8 cellular contexts compared by ENCODE assay signal in genomic region chr3:160398820-160399346, GRCh38. TPM values are rescaled to one million over a fixed set of nuclear protein-coding genes. Genes with fewer than 3 reads are reported as not detected.
DNase-seq lines count a peak whose midpoint lies in the region; ATAC-seq and TF ChIP-seq lines count a peak whose summit lies in the region.

IFT80 (minus strand) TSS chr3:160399225; CDS start chr3:160384600, 14,625 bp downstream.

- H3K4me1 Mint-ChIP-seq in activated naive CD8-positive, alpha-beta T cell treated with anti-CD3 and anti-CD28 coated beads, Interleukin-2, amount 10 ng/mL, durations not matched to agents 7 days and 5 days: peaks cover 36% of the 10 kb centered on the region
- peaks cover 16% of the 10 kb centered on the region for H3K4me1 Mint-ChIP-seq in glutamatergic neuron (ENCODE audit: low read depth, unreplicated experiment)

- peaks cover 78% of the 10 kb centered on the region for H3K79me2 ChIP-seq in SU-DHL-6 (ENCODE audit: insufficient read depth, low read length)
- peaks cover 82% of the 10 kb centered on the region for H3K79me2 ChIP-seq in osteoblast (ENCODE audit: insufficient read depth, low read length)

- peaks cover 36% of the 10 kb centered on the region for H3K36me3 Mint-ChIP-seq in activated naive CD8-positive, alpha-beta T cell treated with anti-CD3 and anti-CD28 coated beads, Interleukin-2, amount 10 ng/mL, durations not matched to agents 7 days and 5 days
- H3K36me3 Mint-ChIP-seq in glutamatergic neuron (ENCODE audit: unreplicated experiment): no peaks in the 10 kb centered on the region

- POLR2A ChIA-PET in activated naive CD8-positive, alpha-beta T cell treated with anti-CD3 and anti-CD28 coated beads, Interleukin-2, amount 10 ng/mL, durations not matched to agents 7 days and 5 days (lab: Charles Lee): interaction anchor here (1.5 to 2.2 kb wide), 3 partner anchors 34 to 411 kb away, joined by 3 to 86 read pairs (median 3); partner anchors contain the start of gene TRIM59

- peak within 1 kb of the TSS; percentile 93 for H3K27ac Mint-ChIP-seq in activated naive CD8-positive, alpha-beta T cell treated with anti-CD3 and anti-CD28 coated beads, Interleukin-2, amount 10 ng/mL, durations not matched to agents 7 days and 5 days
- peak within 1 kb of the TSS; percentile 86 for H3K27ac Mint-ChIP-seq in glutamatergic neuron (ENCODE audit: unreplicated experiment)

- peak within 1 kb of the TSS; percentile 57 for H2AFZ ChIP-seq in SU-DHL-6 (ENCODE audit: low read depth, low read length, severe bottlenecking)
- peak within 1 kb of the TSS; percentile 99 for H2AFZ ChIP-seq in osteoblast (ENCODE audit: low read length)

- H4K20me1 ChIP-seq in SU-DHL-6 (ENCODE audit: low read depth, low read length): peaks cover 30% of the 10 kb centered on the region
- no peaks in the 10 kb centered on the region for H4K20me1 ChIP-seq in osteoblast (ENCODE audit: insufficient read depth, low read length)

- H3K36me3 ChIP-seq in GM06990 (ENCODE audit: control insufficient read depth, insufficient read depth, low read length) (no peaks in the 10 kb centered on the region), SU-DHL-6 (ENCODE audit: low read length) (peaks cover 36% of the 10 kb centered on the region), osteoblast (ENCODE audit: insufficient read depth, low read length) (no peaks in the 10 kb centered on the region), thoracic aorta (no peaks in the 10 kb centered on the region)

- TF ChIP-seq CTCF in GM06990 (IDR thresholded peaks at IDR 0.05; ENCODE audit: insufficient read depth, low read length, poor library complexity, severe bottlenecking): no peak
- no peak for TF ChIP-seq CTCF in SU-DHL-6 (IDR thresholded peaks at IDR 0.05; ENCODE audit: insufficient read depth, low read length, poor library complexity, severe bottlenecking)
- no peak for TF ChIP-seq CTCF in glutamatergic neuron (IDR thresholded peaks at IDR 0.05; ENCODE audit: partially characterized antibody, unreplicated experiment)
- no peak for TF ChIP-seq CTCF in osteoblast (IDR thresholded peaks at IDR 0.05; ENCODE audit: extremely low read depth, low read depth, low read length)
- no peak for TF ChIP-seq CTCF in thoracic aorta (IDR thresholded peaks at IDR 0.05)

- H3K9me3 Mint-ChIP-seq in activated naive CD8-positive, alpha-beta T cell treated with anti-CD3 and anti-CD28 coated beads, Interleukin-2, amount 10 ng/mL, durations not matched to agents 7 days and 5 days: no peaks in the 10 kb centered on the region
- peaks cover 14% of the 10 kb centered on the region for H3K9me3 Mint-ChIP-seq in glutamatergic neuron (ENCODE audit: unreplicated experiment)

- H3K9me3 ChIP-seq in SU-DHL-6 (ENCODE audit: insufficient read depth, low read length): no peaks in the 10 kb centered on the region
- H3K9me3 ChIP-seq in osteoblast (ENCODE audit: low read depth, low read length): no peaks in the 10 kb centered on the region
- no peaks in the 10 kb centered on the region for H3K9me3 ChIP-seq in thoracic aorta

- H3K4me1 ChIP-seq in osteoblast (ENCODE audit: insufficient read depth, low read length) (peaks cover 21% of the 10 kb centered on the region), thoracic aorta (ENCODE audit: control insufficient read depth in 1 of 2, low read depth in 2 of 2) (peaks cover 0 to 18% of the 10 kb centered on the region in 2 donors)

- DNase-seq in GM06990 (ENCODE audit: extremely low read depth, insufficient read length): peak; percentile 94
- DNase-seq in NCI-H128 (lab: John Stamatoyannopoulos, UW; ENCODE audit: unreplicated experiment): peak; percentile 95
- DNase-seq in activated naive CD8-positive, alpha-beta T cell treated with anti-CD3 and anti-CD28 coated beads, Interleukin-2, amount 10 ng/mL, durations not matched to agents 7 days and 5 days: peak; percentile 93
- DNase-seq in glutamatergic neuron: peak; percentile 95
- DNase-seq in osteoblast (ENCODE audit: insufficient read length, low spot score, missing footprints): peak; percentile 97
- peak; percentile 84 for DNase-seq in thoracic aorta (ENCODE audit: low spot score)

- peak within 1 kb of the TSS; percentile 98 for H3K9ac ChIP-seq in SU-DHL-6 (ENCODE audit: low read length)

- no peaks in the 10 kb centered on the region for H3K9me2 ChIP-seq in SU-DHL-6 (replicated peaks; ENCODE audit: insufficient read depth, low read length)

- H3K4me3 ChIP-seq in GM06990 (replicated peaks; ENCODE audit: low read depth, low read length) (peak within 1 kb of the TSS; percentile 95), SU-DHL-6 (ENCODE audit: insufficient read depth, low read length, poor library complexity, severe bottlenecking) (peak within 1 kb of the TSS; percentile 94), osteoblast (ENCODE audit: insufficient read depth, low read length) (peak within 1 kb of the TSS; percentile 93), thoracic aorta (peak within 1 kb of the TSS; percentile 86)

- H3K4me3 Mint-ChIP-seq in activated naive CD8-positive, alpha-beta T cell treated with anti-CD3 and anti-CD28 coated beads, Interleukin-2, amount 10 ng/mL, durations not matched to agents 7 days and 5 days: peak within 1 kb of the TSS; percentile 92
- peak within 1 kb of the TSS; percentile 98 for H3K4me3 Mint-ChIP-seq in glutamatergic neuron (ENCODE audit: unreplicated experiment)

- peaks cover 12% of the 10 kb centered on the region; the same call in 1 of the 2 replicates for H3F3A ChIP-seq in SU-DHL-6 (ENCODE audit: insufficient read depth)

- H3K4me2 ChIP-seq in SU-DHL-6 (ENCODE audit: low read depth, low read length, poor library complexity, severe bottlenecking) (peak within 1 kb of the TSS; percentile 96), osteoblast (ENCODE audit: insufficient read depth, low read length) (peak within 1 kb of the TSS; percentile 95)

- H3K27me3 ChIP-seq in GM06990 (replicated peaks; ENCODE audit: control insufficient read depth, insufficient read depth, low read length) (no peaks in the 10 kb centered on the region), SU-DHL-6 (ENCODE audit: low read length) (no peaks in the 10 kb centered on the region), osteoblast (ENCODE audit: insufficient read depth, low read length) (no peaks in the 10 kb centered on the region), thoracic aorta (replicated peaks; ENCODE audit: insufficient read depth) (no peaks in the 10 kb centered on the region)

- no peaks in the 10 kb centered on the region for H3K27me3 Mint-ChIP-seq in activated naive CD8-positive, alpha-beta T cell treated with anti-CD3 and anti-CD28 coated beads, Interleukin-2, amount 10 ng/mL, durations not matched to agents 7 days and 5 days
- H3K27me3 Mint-ChIP-seq in glutamatergic neuron (ENCODE audit: unreplicated experiment): peaks cover 5% of the 10 kb centered on the region

- ATAC-seq in HG02678 (IDR thresholded peaks at IDR 0.05; ENCODE audit: unreplicated experiment): peak; percentile 92
- peak; percentile 89 for ATAC-seq in activated naive CD8-positive, alpha-beta T cell treated with anti-CD3 and anti-CD28 coated beads, Interleukin-2, amount 10 ng/mL, durations not matched to agents 7 days and 5 days (ENCODE audit: low read depth)
- peak; percentile 96 for ATAC-seq in thoracic aorta (ENCODE audit: insufficient number of reproducible peaks, low FRiP score, low read depth)

- H3K27ac ChIP-seq in SU-DHL-6 (ENCODE audit: low read depth, low read length) (peak within 1 kb of the TSS; percentile 89), osteoblast (ENCODE audit: low read depth, low read length) (peak within 1 kb of the TSS; percentile 94), thoracic aorta (peak within 1 kb of the TSS; percentile 85 to 93)

RNA-seq across cellular contexts. Expression of gene IFT80, which starts in this region (rescaled TPM):
- 10 to 100 TPM; 27.9 to 29.2 TPM for total RNA-seq in activated naive CD8-positive, alpha-beta T cell treated with anti-CD3 and anti-CD28 coated beads, Interleukin-2, amount 10 ng/mL, durations not matched to agents 7 days and 5 days
- total RNA-seq in glutamatergic neuron (ENCODE audit: unreplicated experiment) (32.7 TPM), osteoblast (63.0 and 63.6 TPM in 2 replicates), thoracic aorta (10 to 100 TPM; 44.1 to 61.4 TPM)

Comparison
In these comparisons a context has a peak if more than half of its experiments do, and no peak if none do; other contexts are left out.
1. Peak in every context shown above with its lines: DNase-seq, ATAC-seq, H3K4me3 ChIP-seq and H3K27ac ChIP-seq.